ENCODE assay signal across 33 cellular contexts in genomic region chr5:122169350-122170103, GRCh38. TPM values are rescaled to one million over a fixed set of nuclear protein-coding genes. Genes with fewer than 3 reads are reported as not detected.
"Had no signal": no experiment of that assay in that cellular context is flagged by ENCODE, and none has a peak within 500 bp of the region (broad histone marks: within the 10 kb centered on the region; RNA-seq: fewer than 3 reads in every experiment).

No MANE protein-coding gene starts in this region.

- DNase-seq: activated B cell treated with CpG ODN at 0.5 μM for 24 hours; activated CD4-positive, alpha-beta memory T cell treated with anti-CD3 and anti-CD28 coated beads, Interleukin-2, amount 10 ng/mL, durations not matched to agents 7 days and 5 days; activated CD4-positive, alpha-beta T cell treated with anti-CD3 and anti-CD28 coated beads for 4 hours; activated CD4-positive, CD25-positive, alpha-beta regulatory T cell treated with anti-CD3 and anti-CD28 coated beads, Interleukin-2, amount 50 U/mL, for 72 hours; activated CD8-positive, alpha-beta memory T cell treated with anti-CD3 and anti-CD28 coated beads for 24 hours; activated CD8-positive, alpha-beta memory T cell treated with anti-CD3 and anti-CD28 coated beads, Interleukin-2, amount 10 ng/mL, durations not matched to agents 7 days and 5 days; activated CD8-positive, alpha-beta memory T cell treated with anti-CD3 and anti-CD28 coated beads, Interleukin-2, amount 50 U/mL, for 48 hours; activated effector memory CD4-positive, alpha-beta T cell treated with Interleukin-2 at 50 U/mL for 16 hours; activated naive CD4-positive, alpha-beta T cell treated with anti-CD3 and anti-CD28 coated beads, Interleukin-2, amount 50 U/mL, for 16 hours; activated naive CD8-positive, alpha-beta T cell treated with anti-CD3 and anti-CD28 coated beads, Interleukin-2, amount 10 ng/mL, durations not matched to agents 7 days and 5 days; activated T-cell treated with anti-CD3 and anti-CD28 coated beads, Interleukin-2, amount 50 U/mL, for 48 hours; amygdala; body of pancreas; MM.1S; MV-4-11; NCI-H1092; NCI-H1436 treated with DMSO at 0.1 percent for 48 hours; NCI-H1694 treated with DMSO at 0.1 percent for 48 hours; NCI-H2029; NCI-H345; NCI-H524 treated with DMSO at 0.1 percent for 48 hours; RPMI8226; SHP77 treated with DMSO at 0.1 percent for 48 hours; T-cell; T-helper 17 cell had no signal

- H3K4me3 Mint-ChIP-seq: activated B cell treated with CpG ODN at 0.5 μM for 24 hours; activated CD4-positive, alpha-beta memory T cell treated with anti-CD3 and anti-CD28 coated beads, Interleukin-2, amount 10 ng/mL, durations not matched to agents 7 days and 5 days; activated CD8-positive, alpha-beta memory T cell treated with anti-CD3 and anti-CD28 coated beads, Interleukin-2, amount 10 ng/mL, durations not matched to agents 7 days and 5 days; activated naive CD8-positive, alpha-beta T cell treated with anti-CD3 and anti-CD28 coated beads, Interleukin-2, amount 10 ng/mL, durations not matched to agents 7 days and 5 days; T-cell; T-helper 17 cell had no signal

- H3K9me3 Mint-ChIP-seq: activated B cell treated with CpG ODN at 0.5 μM for 24 hours; activated CD4-positive, alpha-beta memory T cell treated with anti-CD3 and anti-CD28 coated beads, Interleukin-2, amount 10 ng/mL, durations not matched to agents 7 days and 5 days; activated naive CD8-positive, alpha-beta T cell treated with anti-CD3 and anti-CD28 coated beads, Interleukin-2, amount 10 ng/mL, durations not matched to agents 7 days and 5 days; T-cell had no signal

- ATAC-seq: activated CD8-positive, alpha-beta memory T cell treated with anti-CD3 and anti-CD28 coated beads, Interleukin-2, amount 10 ng/mL, durations not matched to agents 7 days and 5 days; body of pancreas; Panc1; SK-N-SH treated with all-trans-retinoic acid at 6 μM for 48 hours; T-cell; T-helper 17 cell had no signal

- H3K9me3 ChIP-seq: ascending aorta, body of pancreas, breast epithelium, SJSA1 had no signal

- H3K9ac ChIP-seq: KMS-11 had no signal

- H3K27me3 ChIP-seq: ascending aorta, body of pancreas, breast epithelium, SJSA1 had no signal

- H3K27ac Mint-ChIP-seq: activated B cell treated with CpG ODN at 0.5 μM for 24 hours; activated CD4-positive, alpha-beta memory T cell treated with anti-CD3 and anti-CD28 coated beads, Interleukin-2, amount 10 ng/mL, durations not matched to agents 7 days and 5 days; activated CD8-positive, alpha-beta memory T cell treated with anti-CD3 and anti-CD28 coated beads, Interleukin-2, amount 10 ng/mL, durations not matched to agents 7 days and 5 days; activated naive CD8-positive, alpha-beta T cell treated with anti-CD3 and anti-CD28 coated beads, Interleukin-2, amount 10 ng/mL, durations not matched to agents 7 days and 5 days; T-cell; T-helper 17 cell had no signal

- H3K36me3 Mint-ChIP-seq: activated CD8-positive, alpha-beta memory T cell treated with anti-CD3 and anti-CD28 coated beads, Interleukin-2, amount 10 ng/mL, durations not matched to agents 7 days and 5 days; activated naive CD8-positive, alpha-beta T cell treated with anti-CD3 and anti-CD28 coated beads, Interleukin-2, amount 10 ng/mL, durations not matched to agents 7 days and 5 days; T-cell had no signal

- H3K4me3 ChIP-seq: ascending aorta, body of pancreas, breast epithelium, SJSA1 had no signal

- H3K27me3 Mint-ChIP-seq: activated B cell treated with CpG ODN at 0.5 μM for 24 hours; activated CD4-positive, alpha-beta memory T cell treated with anti-CD3 and anti-CD28 coated beads, Interleukin-2, amount 10 ng/mL, durations not matched to agents 7 days and 5 days had no signal

- H3K4me1 Mint-ChIP-seq: activated B cell treated with CpG ODN at 0.5 μM for 24 hours; activated CD4-positive, alpha-beta memory T cell treated with anti-CD3 and anti-CD28 coated beads, Interleukin-2, amount 10 ng/mL, durations not matched to agents 7 days and 5 days; activated CD8-positive, alpha-beta memory T cell treated with anti-CD3 and anti-CD28 coated beads, Interleukin-2, amount 10 ng/mL, durations not matched to agents 7 days and 5 days; activated naive CD8-positive, alpha-beta T cell treated with anti-CD3 and anti-CD28 coated beads, Interleukin-2, amount 10 ng/mL, durations not matched to agents 7 days and 5 days; T-cell had no signal

- H3K4me2 ChIP-seq: KMS-11 had no signal

- H3K27ac ChIP-seq: ascending aorta, body of pancreas, breast epithelium, KMS-11, SJSA1, VCaP had no signal

- H3K4me1 ChIP-seq: ascending aorta, body of pancreas, breast epithelium had no signal

- H3K36me3 ChIP-seq: ascending aorta, breast epithelium, SJSA1 had no signal

RNA-seq across cellular contexts. Expression of gene ZNF474, which starts 40.2 kb away (rescaled TPM):
- total RNA-seq: activated B cell treated with CpG ODN at 0.5 μM for 24 hours; activated CD4-positive, alpha-beta memory T cell treated with anti-CD3 and anti-CD28 coated beads, Interleukin-2, amount 10 ng/mL, durations not matched to agents 7 days and 5 days; ascending aorta; body of pancreas; cardiac septum; SJSA1 had no signal
